1 cellular context compared by ENCODE assay signal in the genomic region with DNA sequence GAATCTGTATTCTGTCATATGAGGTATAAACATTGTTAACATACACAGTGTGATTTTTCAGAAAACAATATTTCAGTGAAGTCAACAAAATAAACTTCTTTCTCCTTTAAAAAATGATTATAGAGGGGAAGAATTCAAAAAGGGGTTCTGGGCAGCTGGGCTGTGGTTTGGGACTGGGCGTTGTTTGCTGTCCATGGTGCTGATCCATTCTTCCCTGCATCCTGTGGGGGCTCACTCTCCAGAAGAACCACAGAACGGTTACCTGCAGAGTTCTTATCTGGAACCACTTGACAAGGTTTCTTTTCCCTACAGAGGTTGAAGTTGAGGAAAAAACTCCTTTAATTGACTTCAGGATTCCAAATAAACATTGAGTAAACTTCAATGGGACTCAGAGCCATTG.
TF ChIP-seq lines count a peak whose summit lies in the region.

No MANE protein-coding gene starts in this region.

TF ChIP-seq in GM12878, 131 proteins besides CTCF, POLR2A, EP300 and RAD21:
- TF ChIP-seq, protein P1, sequence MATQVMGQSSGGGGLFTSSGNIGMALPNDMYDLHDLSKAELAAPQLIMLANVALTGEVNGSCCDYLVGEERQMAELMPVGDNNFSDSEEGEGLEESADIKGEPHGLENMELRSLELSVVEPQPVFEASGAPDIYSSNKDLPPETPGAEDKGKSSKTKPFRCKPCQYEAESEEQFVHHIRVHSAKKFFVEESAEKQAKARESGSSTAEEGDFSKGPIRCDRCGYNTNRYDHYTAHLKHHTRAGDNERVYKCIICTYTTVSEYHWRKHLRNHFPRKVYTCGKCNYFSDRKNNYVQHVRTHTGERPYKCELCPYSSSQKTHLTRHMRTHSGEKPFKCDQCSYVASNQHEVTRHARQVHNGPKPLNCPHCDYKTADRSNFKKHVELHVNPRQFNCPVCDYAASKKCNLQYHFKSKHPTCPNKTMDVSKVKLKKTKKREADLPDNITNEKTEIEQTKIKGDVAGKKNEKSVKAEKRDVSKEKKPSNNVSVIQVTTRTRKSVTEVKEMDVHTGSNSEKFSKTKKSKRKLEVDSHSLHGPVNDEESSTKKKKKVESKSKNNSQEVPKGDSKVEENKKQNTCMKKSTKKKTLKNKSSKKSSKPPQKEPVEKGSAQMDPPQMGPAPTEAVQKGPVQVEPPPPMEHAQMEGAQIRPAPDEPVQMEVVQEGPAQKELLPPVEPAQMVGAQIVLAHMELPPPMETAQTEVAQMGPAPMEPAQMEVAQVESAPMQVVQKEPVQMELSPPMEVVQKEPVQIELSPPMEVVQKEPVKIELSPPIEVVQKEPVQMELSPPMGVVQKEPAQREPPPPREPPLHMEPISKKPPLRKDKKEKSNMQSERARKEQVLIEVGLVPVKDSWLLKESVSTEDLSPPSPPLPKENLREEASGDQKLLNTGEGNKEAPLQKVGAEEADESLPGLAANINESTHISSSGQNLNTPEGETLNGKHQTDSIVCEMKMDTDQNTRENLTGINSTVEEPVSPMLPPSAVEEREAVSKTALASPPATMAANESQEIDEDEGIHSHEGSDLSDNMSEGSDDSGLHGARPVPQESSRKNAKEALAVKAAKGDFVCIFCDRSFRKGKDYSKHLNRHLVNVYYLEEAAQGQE (IDR thresholded peaks at IDR 0.05; ENCODE audit: low read depth, low read length) = peak; percentile 81
- TF ChIP-seq SIX5 (IDR thresholded peaks at IDR 0.05; ENCODE audit: low read depth, low read length, severe bottlenecking) = no peak
TF ChIP-seq in GM12878: peak in this region for 1.
